ENCODE assay signal across 21 cellular contexts in the genomic region with DNA sequence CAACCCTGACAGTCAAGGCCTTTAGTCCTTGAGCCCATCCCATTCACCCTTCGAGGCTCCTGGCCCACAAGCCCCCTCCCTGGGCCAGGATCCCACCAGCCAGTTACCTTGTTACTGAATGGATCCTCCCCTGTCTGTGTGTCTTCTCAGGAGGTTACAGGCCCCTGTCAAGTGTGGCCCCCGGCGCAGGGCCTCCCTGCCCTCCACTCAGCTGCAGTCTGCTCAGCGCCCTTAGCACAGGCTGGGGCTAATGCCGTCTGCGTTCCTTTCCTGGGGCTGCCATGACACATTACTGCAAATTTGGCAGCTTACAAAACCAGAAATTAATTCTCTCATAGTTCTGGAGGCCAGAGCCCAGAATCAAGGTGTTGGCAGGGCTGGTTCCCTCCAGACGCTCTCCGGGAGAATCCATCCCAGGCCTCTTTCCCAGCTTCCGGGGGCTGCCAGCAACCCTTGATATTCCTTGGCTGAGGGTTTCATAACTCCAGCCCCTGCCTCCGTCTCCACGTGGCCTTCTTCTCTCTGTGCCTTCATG. TPM values are rescaled to one million over a fixed set of nuclear protein-coding genes. Genes with fewer than 3 reads are reported as not detected.
DNase-seq lines count a peak whose midpoint lies in the region; ATAC-seq and TF ChIP-seq lines count a peak whose summit lies in the region.
"Had no signal": no experiment of that assay in that cellular context is flagged by ENCODE, and none has a peak within 500 bp of the region (broad histone marks: within the 10 kb centered on the region; RNA-seq: fewer than 3 reads in every experiment).

No MANE protein-coding gene starts in this region.

- H3K4ac ChIP-seq in H9 (ENCODE audit: low read depth, low read length) (no peak overlapping the region), neuronal stem cell (ENCODE audit: low read length) (no peak overlapping the region)

- WGBS in H9 (ENCODE audit: extremely low coverage, insufficient read length, low lambda C conversion rate), result no CpG with 5 or more reads among the region's 11 CpGs
- no CpG with 5 or more reads among the region's 11 CpGs for WGBS in neuronal stem cell (ENCODE audit: extremely low coverage in 2 of 2, insufficient read length in 2 of 2, insufficient replicate concordance in 1 of 2), 2 donors

- no peak overlapping the region for H3K4me3 ChIP-seq in neuronal stem cell (ENCODE audit: low read length in 2 of 2)
- H3K4me3 ChIP-seq: A549, GM12878 had no signal

- H2AK5ac ChIP-seq in H9 (ENCODE audit: insufficient read length, low read length), result no peak overlapping the region
- H2AK5ac ChIP-seq in neuronal stem cell (ENCODE audit: low read depth, low read length), result no peak overlapping the region

- H3K23ac ChIP-seq in H9 (ENCODE audit: insufficient read length, low read depth, low read length) (no peak overlapping the region), neuronal stem cell (ENCODE audit: low read depth, low read length, poor library complexity) (no peak overlapping the region)

- no peaks in the 10 kb centered on the region for H3K36me3 Mint-ChIP-seq in CD14-positive monocyte
- peaks cover 0 to 18% (median 0%) of the 10 kb centered on the region in 3 experiments; a peak in 5 of 7 replicates for H3K36me3 Mint-ChIP-seq in H9 (ENCODE audit: insufficient read depth in 1 of 3, low read depth in 3 of 3)
- H3K36me3 Mint-ChIP-seq: CD4-positive, CD25-positive, alpha-beta regulatory T cell; CD8-positive, alpha-beta T cell had no signal

- H3K14ac ChIP-seq in H9 (ENCODE audit: insufficient read depth, low read length) (no peak overlapping the region), neuronal stem cell (ENCODE audit: low read length) (no peak overlapping the region)

- intact Hi-C loops in CD14-positive monocyte (cut with micrococcal nuclease), result no loop called here
- intact Hi-C loops in Right ventricle myocardium superior (cut with DNase I), result no loop called here

- H3K79me1 ChIP-seq in H9 (ENCODE audit: insufficient read depth, low read depth, low read length, poor library complexity, severe bottlenecking) (no peaks in the 10 kb centered on the region), neuronal stem cell (ENCODE audit: low read depth, low read length) (no peaks in the 10 kb centered on the region)

- no peaks in the 10 kb centered on the region for H3K9me3 ChIP-seq in H9 (ENCODE audit: control insufficient read depth, low read depth, low read length)
- no peaks in the 10 kb centered on the region for H3K9me3 ChIP-seq in neuronal stem cell (replicated peaks in 1 of 2; ENCODE audit: control insufficient read depth in 2 of 2, insufficient read depth in 1 of 2, low read depth in 1 of 2, low read length in 2 of 2)
- H3K9me3 ChIP-seq: A549, Caco-2 had no signal

- no peak overlapping the region for H3T11ph ChIP-seq in H9 (ENCODE audit: low read length)

- H2BK120ac ChIP-seq in H9 (ENCODE audit: low read depth, low read length, poor library complexity, severe bottlenecking) (no peak overlapping the region), neuronal stem cell (ENCODE audit: low read depth, low read length) (no peak overlapping the region)

- H3K9ac ChIP-seq in H9 (ENCODE audit: extremely low read depth, insufficient read length, low read length), result no peak overlapping the region
- no peak overlapping the region for H3K9ac ChIP-seq in neuronal stem cell (ENCODE audit: low read depth, low read length, poor library complexity)

- peaks cover 8 to 36% (median 19%) of the 10 kb centered on the region in 3 donors for H3K27me3 Mint-ChIP-seq in CD14-positive monocyte (ENCODE audit: low read depth in 3 of 3)
- peaks cover 3% of the 10 kb centered on the region for H3K27me3 Mint-ChIP-seq in H9 (ENCODE audit: low read depth)

- H3K4me1 ChIP-seq in H9 (ENCODE audit: insufficient read depth, low read length), result no peaks in the 10 kb centered on the region
- H3K4me1 ChIP-seq in neuronal stem cell (ENCODE audit: control insufficient read depth in 2 of 2, insufficient read depth in 1 of 2, low read depth in 1 of 2, low read length in 2 of 2), result peaks cover 3 to 5% of the 10 kb centered on the region in 2 donors
- H3K4me1 ChIP-seq: A549 had no signal

- no peak overlapping the region for H4K5ac ChIP-seq in H9 (ENCODE audit: insufficient read length, low read depth, low read length)

- H3K27ac ChIP-seq in H9 (ENCODE audit: insufficient read length, low read depth, low read length) (no peak overlapping the region), neuronal stem cell (replicated peaks; ENCODE audit: low read length) (no peak overlapping the region)

- H3K36me3 ChIP-seq in neuronal stem cell (replicated peaks in 1 of 2; ENCODE audit: control insufficient read depth in 2 of 2, insufficient read depth in 2 of 2, low read length in 2 of 2), result no peaks in the 10 kb centered on the region

- peak overlapping the region; percentile 21 to 48 for H3K4me3 Mint-ChIP-seq in CD14-positive monocyte
- H3K4me3 Mint-ChIP-seq in H9, result no peak overlapping the region
- H3K4me3 Mint-ChIP-seq: CD4-positive, CD25-positive, alpha-beta regulatory T cell; CD8-positive, alpha-beta T cell had no signal

- no peak overlapping the region for H2BK20ac ChIP-seq in H9 (ENCODE audit: low read depth, low read length, poor library complexity, severe bottlenecking)

- no peaks in the 10 kb centered on the region for H3K79me2 ChIP-seq in H9 (ENCODE audit: insufficient read depth, low read length)

- H3K23me2 ChIP-seq in H9 (ENCODE audit: insufficient read length, low read depth, low read length, poor library complexity, severe bottlenecking), result no peaks in the 10 kb centered on the region

- DNase-seq in CD14-positive monocyte (ENCODE audit: low spot score) (no peak), H9 (no peak), cerebellar cortex (ENCODE audit: low spot score) (peak; percentile 58), neuronal stem cell (ENCODE audit: low spot score) (no peak), Right ventricle myocardium superior (no peak), NCI-H510A treated with DMSO at 0.1 percent for 48 hours (lab: John Stamatoyannopoulos, UW) (no peak)
- no peak for DNase-seq in activated CD4-positive, CD25-positive, alpha-beta regulatory T cell (lab: John Stamatoyannopoulos, UW)
- DNase-seq: 8988T; ACHN; AML-193; Caco-2; CD4-positive, CD25-positive, alpha-beta regulatory T cell; CD8-positive, alpha-beta T cell; DMS153; DND-41; GDM1; GOT3 had no signal

- H2BK12ac ChIP-seq in H9 (ENCODE audit: insufficient read length, low read depth, low read length), result no peak overlapping the region
- H2BK12ac ChIP-seq in neuronal stem cell (ENCODE audit: low read length), result no peak overlapping the region

- H3K27me3 ChIP-seq in H9 (ENCODE audit: insufficient read depth, low read length) (no peaks in the 10 kb centered on the region), neuronal stem cell (ENCODE audit: control insufficient read depth in 3 of 3, insufficient read depth in 3 of 3, low read depth in 1 of 3, low read length in 3 of 3) (no peaks in the 10 kb centered on the region)

- H3K18ac ChIP-seq in H9 (ENCODE audit: insufficient read length, low read depth, low read length) (no peak overlapping the region), neuronal stem cell (ENCODE audit: low read length) (no peak overlapping the region)

- H2BK5ac ChIP-seq in H9 (ENCODE audit: insufficient read length, low read length) (no peak overlapping the region), neuronal stem cell (ENCODE audit: low read length) (peak overlapping the region; percentile 42)

- H4K8ac ChIP-seq in H9 (replicated peaks; ENCODE audit: insufficient read length, low read depth, low read length) (no peak overlapping the region), neuronal stem cell (ENCODE audit: low read depth, low read length) (no peak overlapping the region)

- H3K27ac Mint-ChIP-seq in CD14-positive monocyte (no peak overlapping the region), H9 (peak overlapping the region in 2 of 3 experiments; percentile 37 to 61; a peak in 3 of 7 replicates)
- H3K27ac Mint-ChIP-seq: CD8-positive, alpha-beta T cell had no signal

- ATAC-seq in GM19463 (IDR thresholded peaks at IDR 0.05; ENCODE audit: unreplicated experiment) (no peak), Right ventricle myocardium superior (ENCODE audit: poor library complexity) (no peak)
- ATAC-seq: CD8-positive, alpha-beta T cell; GM12878; HCT116 had no signal

- no peak overlapping the region for H2BK15ac ChIP-seq in H9 (ENCODE audit: low read depth, low read length)
- no peak overlapping the region for H2BK15ac ChIP-seq in neuronal stem cell (ENCODE audit: low read length)

- H4K20me1 ChIP-seq in H9 (ENCODE audit: control insufficient read depth, insufficient read depth, insufficient read length), result no peaks in the 10 kb centered on the region

- H4K91ac ChIP-seq in H9 (ENCODE audit: insufficient read length, low read depth, low read length) (no peak overlapping the region), neuronal stem cell (ENCODE audit: low read depth, low read length, poor library complexity) (no peak overlapping the region)

- no peak for TF ChIP-seq CTCF in CD14-positive monocyte (IDR thresholded peaks at IDR 0.05)
- no peak for TF ChIP-seq CTCF in H9 (conservative IDR thresholded peaks at IDR 0.05)

- H3K9me3 Mint-ChIP-seq in CD14-positive monocyte (peaks cover 0 to 3% (median 0%) of the 10 kb centered on the region in 7 donors), H9 (no peaks in the 10 kb centered on the region)
- H3K9me3 Mint-ChIP-seq: CD4-positive, CD25-positive, alpha-beta regulatory T cell; CD8-positive, alpha-beta T cell had no signal

- H2AFZ ChIP-seq in H9 (ENCODE audit: low read length), result no peak overlapping the region
- H2AFZ ChIP-seq in neuronal stem cell (ENCODE audit: low read length), result no peak overlapping the region

- H3K4me1 Mint-ChIP-seq in CD14-positive monocyte, result no peaks in the 10 kb centered on the region
- peaks cover 10 to 14% of the 10 kb centered on the region in 2 experiments for H3K4me1 Mint-ChIP-seq in H9
- H3K4me1 Mint-ChIP-seq: CD4-positive, CD25-positive, alpha-beta regulatory T cell had no signal

- no peak overlapping the region for H3K4me2 ChIP-seq in H9 (ENCODE audit: insufficient read depth, insufficient read length, low read length)
- no peak overlapping the region for H3K4me2 ChIP-seq in neuronal stem cell (ENCODE audit: insufficient read depth, low read length, poor library complexity, severe bottlenecking)
- H3K4me2 ChIP-seq: A549 had no signal

- no peak overlapping the region for H3K56ac ChIP-seq in H9 (ENCODE audit: insufficient read length, low read depth, low read length)

RNA-seq across cellular contexts. Expression of a gene that starts 9.4 kb away (rescaled TPM):
- not detected for polyA plus RNA-seq in CD14-positive monocyte
- total RNA-seq in H9 (2021), result 1.9 and 2.1 TPM in 2 replicates
- 0.33 TPM for polyA plus RNA-seq in neuronal stem cell (2013, experiment 1 of 2)
- 0.33 TPM for polyA plus RNA-seq in neuronal stem cell (2013, experiment 2 of 2)
- 0.13 TPM for total RNA-seq in Right ventricle myocardium superior
- total RNA-seq: CD4-positive, CD25-positive, alpha-beta regulatory T cell; CD8-positive, alpha-beta T cell had no signal
- polyA plus RNA-seq: CD4-positive, CD25-positive, alpha-beta regulatory T cell had no signal

RNA-seq across cellular contexts. Expression of a gene that starts 38.5 kb away (rescaled TPM):
- not detected for polyA plus RNA-seq in CD14-positive monocyte
- total RNA-seq in H9 (2021) (0.24 TPM in 1 of 2 replicates, not detected in the other), Right ventricle myocardium superior (not detected)
- not detected for polyA plus RNA-seq in neuronal stem cell (2013, experiment 1 of 2)
- polyA plus RNA-seq in neuronal stem cell (2013, experiment 2 of 2), result not detected
- total RNA-seq: Caco-2; CD4-positive, CD25-positive, alpha-beta regulatory T cell; CD8-positive, alpha-beta T cell; GM12878 had no signal
- polyA plus RNA-seq: CD4-positive, CD25-positive, alpha-beta regulatory T cell; GM12878 had no signal

RNA-seq across cellular contexts. Expression of a gene that starts 43.1 kb away (rescaled TPM):
- not detected for polyA plus RNA-seq in CD14-positive monocyte
- total RNA-seq in H9 (2021) (14.8 and 15.7 TPM in 2 replicates), Right ventricle myocardium superior (66.8 TPM)
- 6.5 TPM for polyA plus RNA-seq in neuronal stem cell (2013, experiment 1 of 2)
- 6.2 TPM for polyA plus RNA-seq in neuronal stem cell (2013, experiment 2 of 2)
- total RNA-seq: CD4-positive, CD25-positive, alpha-beta regulatory T cell had no signal

RNA-seq across cellular contexts. Expression of a gene that starts 55.4 kb away (rescaled TPM):
- polyA plus RNA-seq in CD14-positive monocyte, result 1 to 10 TPM; 6.0 to 7.1 TPM
- total RNA-seq in H9 (2021), result 31.7 and 32.6 TPM in 2 replicates
- 6.1 TPM for polyA plus RNA-seq in neuronal stem cell (2013, experiment 1 of 2)
- 5.8 TPM for polyA plus RNA-seq in neuronal stem cell (2013, experiment 2 of 2)
- total RNA-seq in Right ventricle myocardium superior, result 8.6 TPM

Comparison
In these comparisons a context has a peak if more than half of its experiments do, and no peak if none do; other contexts are left out.
1. H3K27ac Mint-ChIP-seq: peak in H9 (2 of 3); none in CD14-positive monocyte (0 of 7).
2. H3K4me3 Mint-ChIP-seq: peak in CD14-positive monocyte (2 of 2); none in H9 (0 of 2).